22 cellular contexts compared by ENCODE assay signal in genomic region chrX:25343060-25343459, GRCh38.
DNase-seq lines count a peak whose midpoint lies in the region; ATAC-seq and TF ChIP-seq lines count a peak whose summit lies in the region.
"Had no signal": no experiment of that assay in that cellular context is flagged by ENCODE, and none has a peak within 500 bp of the region (broad histone marks: within the 10 kb centered on the region; RNA-seq: fewer than 3 reads in every experiment).

No MANE protein-coding gene starts in this region.

- no peaks in the 10 kb centered on the region for H3K9me2 ChIP-seq in HCT116 (ENCODE audit: insufficient read depth)

- H3F3A ChIP-seq in neural progenitor cell (ENCODE audit: low read depth): peaks cover 4% of the 10 kb centered on the region

- no peak for ATAC-seq in HCT116
- ATAC-seq: body of pancreas, left colon, psoas muscle had no signal

- DNase-seq in NCI-H748 (lab: John Stamatoyannopoulos, UW; ENCODE audit: unreplicated experiment): peak; percentile 5
- no peak for DNase-seq in NCI-H748 treated with DMSO at 0.1 percent for 48 hours (lab: John Stamatoyannopoulos, UW)
- no peak for DNase-seq in HCT116 (ENCODE audit: low read depth, low spot score)
- DNase-seq in WERI-Rb-1: no peak
- peak; percentile 16 for DNase-seq in neural progenitor cell (ENCODE audit: low spot score)
- no peak for DNase-seq in DMS79 treated with DMSO at 0.1 percent for 48 hours (lab: John Stamatoyannopoulos, UW)
- no peak for DNase-seq in CD1c-positive myeloid dendritic cell (ENCODE audit: extremely low spot score)
- DNase-seq in NCI-H1436 (lab: John Stamatoyannopoulos, UW): no peak
- DNase-seq: activated CD4-positive, alpha-beta memory T cell treated with anti-CD3 and anti-CD28 coated beads, Interleukin-2, amount 10 ng/mL, durations not matched to agents 7 days and 5 days; activated gamma-delta T cell treated with Interleukin-2 at 50 U/mL for 16 hours; body of pancreas; DMS79; Karpas-422; left colon; mesenchymal stem cell; NCI-H1048; NCI-H2081 treated with DMSO at 0.1 percent for 48 hours; NCI-H510A treated with DMSO at 0.1 percent for 48 hours; psoas muscle had no signal

- no peaks in the 10 kb centered on the region for H3K4me1 Mint-ChIP-seq in neural progenitor cell
- H3K4me1 Mint-ChIP-seq: activated CD4-positive, alpha-beta memory T cell treated with anti-CD3 and anti-CD28 coated beads, Interleukin-2, amount 10 ng/mL, durations not matched to agents 7 days and 5 days; CD14-positive monocyte had no signal

- H3K4me2 ChIP-seq in HCT116 (ENCODE audit: low read length) (no peak overlapping the region), neural progenitor cell (no peak overlapping the region)

- intact Hi-C loops in HCT116 (cut with micrococcal nuclease): no loop called here

- no peaks in the 10 kb centered on the region for H3K36me3 Mint-ChIP-seq in neural progenitor cell
- H3K36me3 Mint-ChIP-seq: CD14-positive monocyte had no signal

- H3K36me3 ChIP-seq in HCT116 (ENCODE audit: control insufficient read depth in 1 of 2, insufficient read depth in 2 of 2, low read length in 2 of 2): no peaks in the 10 kb centered on the region
- H3K36me3 ChIP-seq in WERI-Rb-1: no peaks in the 10 kb centered on the region
- H3K36me3 ChIP-seq in neural progenitor cell: no peaks in the 10 kb centered on the region

- CTCF ChIA-PET in HCT116 (lab: Charles Lee): no interaction called here

- RAD21 ChIA-PET in HCT116 (lab: Charles Lee; ENCODE audit: low non-redundant PET in 1 of 2, low total read pairs in 2 of 2, uncharacterized antibody in 2 of 2, unreplicated experiment in 2 of 2): no interaction called here

- H3K4me1 ChIP-seq in HCT116 (ENCODE audit: control insufficient read depth in 1 of 2, insufficient read depth in 2 of 2, low read length in 2 of 2) (no peaks in the 10 kb centered on the region), neural progenitor cell (peaks cover 10% of the 10 kb centered on the region)
- H3K4me1 ChIP-seq: body of pancreas, psoas muscle had no signal

- H4K20me1 ChIP-seq in HCT116 (ENCODE audit: insufficient read depth) (no peaks in the 10 kb centered on the region), neural progenitor cell (ENCODE audit: low read depth) (no peaks in the 10 kb centered on the region)

- H3K9me3 ChIP-seq in HCT116 (ENCODE audit: control insufficient read depth in 1 of 2, insufficient read depth in 1 of 2, low read depth in 1 of 2, low read length in 2 of 2) (no peaks in the 10 kb centered on the region), WERI-Rb-1 (ENCODE audit: severe bottlenecking) (no peaks in the 10 kb centered on the region), neural progenitor cell (ENCODE audit: low read depth) (peaks cover 4% of the 10 kb centered on the region)
- H3K9me3 ChIP-seq: body of pancreas, psoas muscle had no signal

- TF ChIP-seq CTCF in HCT116 (IDR thresholded peaks at IDR 0.05 in 2 of 3, conservative IDR thresholded peaks at IDR 0.05 in 1 of 3; ENCODE audit: borderline replicate concordance in 1 of 3, insufficient read depth in 1 of 3, low read depth in 2 of 3, low read length in 2 of 3) (0 out of 6 replicates have a peak, but pooled peaks of 2 of the 3 experiments have one; percentile 13 to 20), WERI-Rb-1 (IDR thresholded peaks at IDR 0.05; ENCODE audit: low read depth, low read length) (peak; percentile 52), neural progenitor cell (IDR thresholded peaks at IDR 0.05) (peak; percentile 32)

- no peak overlapping the region for H3K4me3 Mint-ChIP-seq in neural progenitor cell
- H3K4me3 Mint-ChIP-seq: activated CD4-positive, alpha-beta memory T cell treated with anti-CD3 and anti-CD28 coated beads, Interleukin-2, amount 10 ng/mL, durations not matched to agents 7 days and 5 days; CD14-positive monocyte; stimulated activated naive CD8-positive, alpha-beta T cell treated with anti-CD3 and anti-CD28 coated beads, Interleukin-15, Interleukin-2, amounts not matched to agents 100 ng/mL and 50 ng/mL, for 24 hours had no signal

- H2AFZ ChIP-seq in HCT116 (ENCODE audit: low read depth, low read length, poor library complexity, severe bottlenecking): no peak overlapping the region
- H2AFZ ChIP-seq in neural progenitor cell (replicated peaks): no peak overlapping the region

- H3K9ac ChIP-seq in HCT116 (ENCODE audit: low read length): no peak overlapping the region
- no peak overlapping the region for H3K9ac ChIP-seq in neural progenitor cell

- H3K27me3 ChIP-seq in HCT116 (ENCODE audit: insufficient read depth, low read length) (no peaks in the 10 kb centered on the region), WERI-Rb-1 (ENCODE audit: insufficient read depth, low read depth, severe bottlenecking) (no peaks in the 10 kb centered on the region), neural progenitor cell (no peaks in the 10 kb centered on the region)
- H3K27me3 ChIP-seq: body of pancreas had no signal

- no peak overlapping the region for H3K4me3 ChIP-seq in HCT116 (replicated peaks in 1 of 2; ENCODE audit: low read depth in 1 of 2, low read length in 2 of 2)
- no peak overlapping the region for H3K4me3 ChIP-seq in WERI-Rb-1 (ENCODE audit: low read depth, low read length)
- H3K4me3 ChIP-seq in neural progenitor cell: no peak overlapping the region
- H3K4me3 ChIP-seq: body of pancreas, psoas muscle had no signal

- H3K79me2 ChIP-seq in HCT116 (ENCODE audit: insufficient read depth, low read length): no peaks in the 10 kb centered on the region
- H3K79me2 ChIP-seq in neural progenitor cell (ENCODE audit: low read depth): no peaks in the 10 kb centered on the region

- no peak for TF ChIP-seq POLR2A in HCT116 (IDR thresholded peaks at IDR 0.05; ENCODE audit: borderline replicate concordance, extremely low read depth, insufficient read depth, insufficient read length)

- H3K27ac ChIP-seq in HCT116 (ENCODE audit: low read depth, low read length) (no peak overlapping the region), WERI-Rb-1 (no peak overlapping the region), neural progenitor cell (no peak overlapping the region)
- H3K27ac ChIP-seq: body of pancreas, epithelial cell of prostate, psoas muscle had no signal

- H3K9me3 Mint-ChIP-seq in neural progenitor cell: peaks cover 8% of the 10 kb centered on the region
- H3K9me3 Mint-ChIP-seq: stimulated activated naive CD8-positive, alpha-beta T cell treated with anti-CD3 and anti-CD28 coated beads, Interleukin-15, Interleukin-2, amounts not matched to agents 100 ng/mL and 50 ng/mL, for 24 hours had no signal

- no TSS peak for BruUV-seq in HCT116 (replicated peaks; lab: Mats Ljungman, UMichigan)

- H3K27ac Mint-ChIP-seq in neural progenitor cell: no peak overlapping the region
- H3K27ac Mint-ChIP-seq: activated CD4-positive, alpha-beta memory T cell treated with anti-CD3 and anti-CD28 coated beads, Interleukin-2, amount 10 ng/mL, durations not matched to agents 7 days and 5 days; CD14-positive monocyte; stimulated activated naive CD8-positive, alpha-beta T cell treated with anti-CD3 and anti-CD28 coated beads, Interleukin-15, Interleukin-2, amounts not matched to agents 100 ng/mL and 50 ng/mL, for 24 hours had no signal

- no peak for TF ChIP-seq RAD21 in HCT116 (IDR thresholded peaks at IDR 0.05; ENCODE audit: low read depth)

- H3K27me3 Mint-ChIP-seq in neural progenitor cell (ENCODE audit: insufficient read depth, low read depth): peaks cover 3% of the 10 kb centered on the region
- H3K27me3 Mint-ChIP-seq: activated CD4-positive, alpha-beta memory T cell treated with anti-CD3 and anti-CD28 coated beads, Interleukin-2, amount 10 ng/mL, durations not matched to agents 7 days and 5 days; stimulated activated naive CD8-positive, alpha-beta T cell treated with anti-CD3 and anti-CD28 coated beads, Interleukin-15, Interleukin-2, amounts not matched to agents 100 ng/mL and 50 ng/mL, for 24 hours had no signal

- POLR2A ChIA-PET in HCT116 (lab: Charles Lee): no interaction called here

TF ChIP-seq in HCT116, 20 proteins besides CTCF, POLR2A, EP300 and RAD21:
- TF ChIP-seq SP1 (IDR thresholded peaks at IDR 0.05; ENCODE audit: low read depth) (no peak), CBX3 (IDR thresholded peaks at IDR 0.05; ENCODE audit: low read depth) (no peak), JUND (IDR thresholded peaks at IDR 0.05) (no peak), CEBPB (IDR thresholded peaks at IDR 0.05; ENCODE audit: low read depth) (no peak), ELF1 (IDR thresholded peaks at IDR 0.05; ENCODE audit: borderline replicate concordance, low read depth) (no peak), SIN3A (IDR thresholded peaks at IDR 0.05; ENCODE audit: low read depth) (no peak), ZNF274 (IDR thresholded peaks at IDR 0.05; ENCODE audit: low read depth, low read length) (no peak), MAX (IDR thresholded peaks at IDR 0.05) (no peak), ZBTB33 (IDR thresholded peaks at IDR 0.05; ENCODE audit: extremely low read depth, insufficient replicate concordance, low read length) (no peak), TCF7L2 (IDR thresholded peaks at IDR 0.05; ENCODE audit: borderline replicate concordance, extremely low read depth, insufficient read depth, insufficient read length) (no peak), POLR2AphosphoS5 (IDR thresholded peaks at IDR 0.05; ENCODE audit: low read depth, low read length) (no peak)

Comparison
In these comparisons a context has a peak if more than half of its experiments do, and no peak if none do; other contexts are left out.
1. DNase-seq: peak in NCI-H748 (single experiment) and neural progenitor cell (single experiment); none in NCI-H748 treated with DMSO at 0.1 percent for 48 hours (single experiment), HCT116 (single experiment), WERI-Rb-1 (single experiment), DMS79 treated with DMSO at 0.1 percent for 48 hours (single experiment), CD1c-positive myeloid dendritic cell (single experiment) and NCI-H1436 (single experiment).
2. Peak in every context shown above with its lines, with median percentiles within 50 percentile points of each other: CTCF ChIP-seq.